ENCODE assay signal across 7 cellular contexts in genomic region chr17:13030459-13031305, GRCh38. TPM values are rescaled to one million over a fixed set of nuclear protein-coding genes. Genes with fewer than 3 reads are reported as not detected.
DNase-seq lines count a peak whose midpoint lies in the region; ATAC-seq and TF ChIP-seq lines count a peak whose summit lies in the region.

No MANE protein-coding gene starts in this region.

- H3K27ac ChIP-seq in SJCRH30: no peak overlapping the region

- TF ChIP-seq CTCF in astrocyte of the spinal cord (IDR thresholded peaks at IDR 0.05; ENCODE audit: low read depth, low read length): peak; percentile 78

- no peaks in the 10 kb centered on the region; the same call in 1 of the 2 replicates for H3K9me3 ChIP-seq in SJCRH30 (replicated peaks)

- H3K4me1 ChIP-seq in SJCRH30: no peaks in the 10 kb centered on the region

- H3K4me3 ChIP-seq in SJCRH30 (no peak overlapping the region), astrocyte of the spinal cord (ENCODE audit: low read depth, low read length) (no peak overlapping the region)

- DNase-seq in GM03348 (ENCODE audit: low spot score) (peak; percentile 75), SJCRH30 (peak; percentile 70 to 93), astrocyte of the spinal cord (ENCODE audit: low read depth, low spot score) (peak; percentile 66), iPS-NIHi11 (ENCODE audit: low spot score) (peak; percentile 59)
- peak; percentile 13 to 27 for DNase-seq in stimulated activated CD4-positive, alpha-beta T cell treated with anti-CD3 and anti-CD28 coated beads, Interleukin-15, amount 100 ng/mL, for 48 hours (ENCODE audit: low read depth in 2 of 2)

- H3K27me3 ChIP-seq in SJCRH30: no peaks in the 10 kb centered on the region

- H3K36me3 ChIP-seq in SJCRH30: no peaks in the 10 kb centered on the region

- in situ Hi-C loops in astrocyte of the spinal cord (cut with HindIII; ENCODE audit: low sequenced_read_pairs): no loop called here

- peak; percentile 59 for ATAC-seq in HG03378 (IDR thresholded peaks at IDR 0.05; ENCODE audit: unreplicated experiment)
- no peak for ATAC-seq in HG03280 (IDR thresholded peaks at IDR 0.05; ENCODE audit: unreplicated experiment)

RNA-seq across cellular contexts. Expression of gene ELAC2, which starts 12.9 kb away (rescaled TPM):
- 187 and 208 TPM in 2 replicates for total RNA-seq in SJCRH30 (2014; rRNA removed; shearing (Covaris generic))

Comparison
In these comparisons a context has a peak if more than half of its experiments do, and no peak if none do; other contexts are left out.
1. DNase-seq: peak in every context shown above with its lines; median percentile 82 in SJCRH30; 75 in GM03348; 66 in astrocyte of the spinal cord; 59 in iPS-NIHi11; 20 in stimulated activated CD4-positive, alpha-beta T cell treated with anti-CD3 and anti-CD28 coated beads, Interleukin-15, amount 100 ng/mL, for 48 hours.